Comparison of ENCODE assay signal across 8 cellular contexts in genomic region chr12:56645201-56645716, GRCh38. TPM values are rescaled to one million over a fixed set of nuclear protein-coding genes. Genes with fewer than 3 reads are reported as not detected.
DNase-seq lines count a peak whose midpoint lies in the region; ATAC-seq and TF ChIP-seq lines count a peak whose summit lies in the region.

No MANE protein-coding gene starts in this region.

- DNase-seq in Caco-2 (no peak), NCI-H146 treated with DMSO at 0.1 percent for 48 hours (lab: John Stamatoyannopoulos, UW; ENCODE audit: unreplicated experiment) (peak; percentile 42), colonic mucosa (no peak), memory B cell (ENCODE audit: low spot score in 2 of 2) (no peak), transverse colon (peak; percentile 16), NAMALWA (ENCODE audit: low spot score) (no peak)
- no peak for DNase-seq in stimulated activated CD4-positive, alpha-beta T cell treated with anti-CD3 and anti-CD28 coated beads, Interleukin-4, amount 100 ng/mL, for 1 hour

- H3K4me3 ChIP-seq in Caco-2 (ENCODE audit: low read depth, low read length): peak overlapping the region; percentile 81
- H3K4me3 ChIP-seq in colonic mucosa: peak overlapping the region; percentile 89
- H3K4me3 ChIP-seq in transverse colon: peak overlapping the region; percentile 84 to 97 (median 92)

- in situ Hi-C loops in transverse colon (cut with MboI; ENCODE audit: low pct_ligation_motif_present in 1 of 4, low pct_unique_long_range_greater_than_20kb in 1 of 4, low sequenced_read_pairs in 3 of 4): no loop called here

- no peaks in the 10 kb centered on the region for H3K27me3 ChIP-seq in Caco-2 (replicated peaks; ENCODE audit: control insufficient read depth, insufficient read depth, low read length)
- H3K27me3 ChIP-seq in colonic mucosa: no peaks in the 10 kb centered on the region
- no peaks in the 10 kb centered on the region for H3K27me3 ChIP-seq in transverse colon

- TF ChIP-seq CTCF in Caco-2 (IDR thresholded peaks at IDR 0.05; ENCODE audit: insufficient read depth in 1 of 2, low read depth in 1 of 2, low read length in 1 of 2, severe bottlenecking in 1 of 2, unreplicated experiment in 1 of 2) (no peak), colonic mucosa (IDR thresholded peaks at IDR 0.05) (no peak), transverse colon (IDR thresholded peaks at IDR 0.05) (peak in 2 of 5 experiments; percentile 35 to 39)

- intact Hi-C loops in Caco-2 (cut with micrococcal nuclease; ENCODE audit: unreplicated experiment) (no loop called here), colonic mucosa (cut with DNase I) (loop anchor here (10.0 kb wide), 1 partner anchor 80 kb away; the partner anchor contains the start of gene NACA), transverse colon (cut with DNase I; ENCODE audit: low total_unique reads) (no loop called here)

- no peaks in the 10 kb centered on the region for H3K9me3 ChIP-seq in Caco-2
- H3K9me3 ChIP-seq in colonic mucosa: no peaks in the 10 kb centered on the region
- no peaks in the 10 kb centered on the region for H3K9me3 ChIP-seq in transverse colon

- H3K27me3 Mint-ChIP-seq in Caco-2 (ENCODE audit: insufficient read depth, unreplicated experiment) (no peaks in the 10 kb centered on the region), memory B cell (no peaks in the 10 kb centered on the region)

- H3K36me3 ChIP-seq in Caco-2 (ENCODE audit: control insufficient read depth, insufficient read depth, low read length) (peaks cover 5% of the 10 kb centered on the region), colonic mucosa (peaks cover 6% of the 10 kb centered on the region), transverse colon (peaks cover 0 to 39% (median 21%) of the 10 kb centered on the region in 4 donors)

- no peak for TF ChIP-seq EP300 in transverse colon (IDR thresholded peaks at IDR 0.05; ENCODE audit: low read depth)

- CTCF ChIA-PET in Caco-2 (lab: Charles Lee): interaction anchor here (1.3 kb wide), 1 partner anchor 9 kb away, joined by 11 read pairs; no protein-coding TSS in a partner anchor

- H3K4me1 ChIP-seq in Caco-2: peaks cover 7% of the 10 kb centered on the region
- H3K4me1 ChIP-seq in colonic mucosa: peaks cover 8% of the 10 kb centered on the region
- peaks cover 14 to 42% (median 34%) of the 10 kb centered on the region in 4 donors for H3K4me1 ChIP-seq in transverse colon

- peak overlapping the region; percentile 87 for H3K27ac ChIP-seq in colonic mucosa
- peak overlapping the region; percentile 93 to 99 (median 96) for H3K27ac ChIP-seq in transverse colon

- BruUV-seq in Caco-2 (replicated peaks; lab: Mats Ljungman, UMichigan): TSS peak; percentile 63

- peak overlapping the region; percentile 98 for H3K27ac Mint-ChIP-seq in Caco-2 (ENCODE audit: unreplicated experiment)
- H3K27ac Mint-ChIP-seq in memory B cell: peak overlapping the region; percentile 96

- H3K4me1 Mint-ChIP-seq in Caco-2 (ENCODE audit: low read depth, unreplicated experiment) (peaks cover 7% of the 10 kb centered on the region), memory B cell (peaks cover 15% of the 10 kb centered on the region)

- H3K4me3 Mint-ChIP-seq in Caco-2 (ENCODE audit: unreplicated experiment): peak overlapping the region; percentile 89
- H3K4me3 Mint-ChIP-seq in memory B cell: peak overlapping the region; percentile 93

- ATAC-seq in memory B cell (ENCODE audit: low read depth): no peak
- no peak for ATAC-seq in GM21786 (IDR thresholded peaks at IDR 0.05; ENCODE audit: unreplicated experiment)

- TF ChIP-seq POLR2A in transverse colon (IDR thresholded peaks at IDR 0.05): no peak

- POLR2A ChIA-PET in Caco-2 (lab: Charles Lee): interaction anchor here (0.6 to 1.5 kb wide), 5 partner anchors 8 to 527 kb away, joined by 3 to 18 read pairs (median 5); partner anchors contain the start of genes NACA, PTGES3 and ZC3H10

- no peaks in the 10 kb centered on the region for H3K9me3 Mint-ChIP-seq in Caco-2 (ENCODE audit: unreplicated experiment)
- H3K9me3 Mint-ChIP-seq in memory B cell: no peaks in the 10 kb centered on the region

- H3K36me3 Mint-ChIP-seq in Caco-2 (ENCODE audit: insufficient read depth, unreplicated experiment): peaks cover 60% of the 10 kb centered on the region
- peaks cover 17% of the 10 kb centered on the region for H3K36me3 Mint-ChIP-seq in memory B cell

- peak overlapping the region; percentile 96 to 100 for H3K9ac ChIP-seq in colonic mucosa (ENCODE audit: low read depth in 2 of 2, low read length in 2 of 2)

- WGBS in transverse colon (ENCODE audit: low coverage in 1 of 2), 2 donors: 0 to 1% methylated on average over 1 to 29 of the region's 29 CpGs

RNA-seq across cellular contexts. Expression of gene ATP5F1B, which starts 0.5 kb away (rescaled TPM):
- 740 and 781 TPM in 2 replicates for total RNA-seq in Caco-2 (2022)
- 1,000 to 10,000 TPM; 1,505 to 1,554 TPM for total RNA-seq in colonic mucosa
- total RNA-seq in transverse colon: 1,000 to 10,000 TPM in 1 of 4 donors, 100 to 1,000 TPM in 3; 442 to 1,000 (median 608) TPM

RNA-seq across cellular contexts. Expression of gene BAZ2A, which starts 15.1 kb away (rescaled TPM):
- total RNA-seq in Caco-2 (2022) (97.2 and 104 TPM in 2 replicates), colonic mucosa (10 to 100 TPM; 85.8 to 99.2 TPM), transverse colon (100 to 1,000 TPM; 108 to 261 (median 124) TPM)

RNA-seq across cellular contexts. Expression of gene PTGES3, which starts 42.8 kb away (rescaled TPM):
- total RNA-seq in Caco-2 (2022) (241 and 242 TPM in 2 replicates), colonic mucosa (100 to 1,000 TPM; 242 to 303 TPM), transverse colon (100 to 1,000 TPM in 2 of 4 donors, 10 to 100 TPM in 2; 40.4 to 168 (median 102) TPM)

Comparison
In these comparisons a context has a peak if more than half of its experiments do, and no peak if none do; other contexts are left out.
1. DNase-seq: peak in NCI-H146 treated with DMSO at 0.1 percent for 48 hours (single experiment) and transverse colon (single experiment); none in Caco-2 (0 of 2), colonic mucosa (single experiment), memory B cell (0 of 2), NAMALWA (single experiment) and stimulated activated CD4-positive, alpha-beta T cell treated with anti-CD3 and anti-CD28 coated beads, Interleukin-4, amount 100 ng/mL, for 1 hour (single experiment).
2. Peak in every context shown above with its lines, with median percentiles within 50 percentile points of each other: H3K4me3 ChIP-seq.